Comparison of ENCODE assay signal across 9 cellular contexts in the genomic region with DNA sequence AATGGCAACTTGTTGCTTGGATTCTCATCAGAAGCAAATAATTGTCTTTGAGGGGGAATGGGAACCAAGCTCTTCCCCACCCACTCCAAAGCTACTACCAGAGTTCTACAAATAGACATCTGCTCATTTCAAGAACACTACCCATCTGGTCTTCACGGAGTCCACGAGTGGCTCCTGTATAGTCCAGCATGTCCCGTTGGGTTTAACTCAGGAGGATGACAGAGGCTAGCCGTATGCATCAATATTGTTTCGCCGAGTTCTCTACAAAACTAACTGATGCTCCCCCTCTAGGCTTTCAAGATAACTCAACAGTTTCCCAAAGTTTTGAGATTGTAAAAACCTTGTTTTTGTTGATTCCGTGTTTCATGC. TPM values are rescaled to one million over a fixed set of nuclear protein-coding genes. Genes with fewer than 3 reads are reported as not detected.
DNase-seq lines count a peak whose midpoint lies in the region; ATAC-seq and TF ChIP-seq lines count a peak whose summit lies in the region.
"Had no signal": no experiment of that assay in that cellular context is flagged by ENCODE, and none has a peak within 500 bp of the region (broad histone marks: within the 10 kb centered on the region; RNA-seq: fewer than 3 reads in every experiment).

No MANE protein-coding gene starts in this region.

- H3K9me3 Mint-ChIP-seq in T-helper 1 cell treated with Interleukin-12 subunit alpha and Interleukin-12 subunit beta and Interleukin-4 antibody, amounts not matched to agents 30 μg/mL and 1 μg/mL, for 36 hours = no peaks in the 10 kb centered on the region

- no peak for TF ChIP-seq CTCF in testis (IDR thresholded peaks at IDR 0.05)

- H3K27ac Mint-ChIP-seq in T-helper 1 cell treated with Interleukin-12 subunit alpha and Interleukin-12 subunit beta and Interleukin-4 antibody, amounts not matched to agents 30 μg/mL and 1 μg/mL, for 36 hours = peak overlapping the region; percentile 23

- H3K4me1 Mint-ChIP-seq in T-helper 1 cell treated with Interleukin-12 subunit alpha and Interleukin-12 subunit beta and Interleukin-4 antibody, amounts not matched to agents 30 μg/mL and 1 μg/mL, for 36 hours (ENCODE audit: low read depth) = peaks cover 15% of the 10 kb centered on the region

- H3K9me3 ChIP-seq in testis = no peaks in the 10 kb centered on the region

- H3K27ac ChIP-seq in angular gyrus (ENCODE audit: low read depth, low read length) = peak overlapping the region; percentile 67
- peak overlapping the region; percentile 56 for H3K27ac ChIP-seq in layer of hippocampus (ENCODE audit: low read depth, low read length)
- peak overlapping the region; percentile 36 to 74 for H3K27ac ChIP-seq in testis

- ATAC-seq in HG02852 (IDR thresholded peaks at IDR 0.05; ENCODE audit: unreplicated experiment) = no peak
- ATAC-seq in HG03342 (IDR thresholded peaks at IDR 0.05; ENCODE audit: unreplicated experiment) = no peak

- no peak for TF ChIP-seq POLR2A in testis (IDR thresholded peaks at IDR 0.05)

- peak overlapping the region; percentile 91 to 92 for H3K4me3 ChIP-seq in testis

- no peaks in the 10 kb centered on the region for H3K27me3 ChIP-seq in layer of hippocampus (ENCODE audit: control insufficient read depth, insufficient read depth, low read length)
- no peaks in the 10 kb centered on the region for H3K27me3 ChIP-seq in testis

- intact Hi-C loops in testis (cut with DNase I; ENCODE audit: low total_unique reads) = no loop called here

- no peaks in the 10 kb centered on the region for H3K27me3 Mint-ChIP-seq in T-helper 1 cell treated with Interleukin-12 subunit alpha and Interleukin-12 subunit beta and Interleukin-4 antibody, amounts not matched to agents 30 μg/mL and 1 μg/mL, for 36 hours (ENCODE audit: low read depth)

- peak overlapping the region; percentile 61 for H3K4me3 Mint-ChIP-seq in T-helper 1 cell treated with Interleukin-12 subunit alpha and Interleukin-12 subunit beta and Interleukin-4 antibody, amounts not matched to agents 30 μg/mL and 1 μg/mL, for 36 hours

- peaks cover 7% of the 10 kb centered on the region for H3K36me3 Mint-ChIP-seq in T-helper 1 cell treated with Interleukin-12 subunit alpha and Interleukin-12 subunit beta and Interleukin-4 antibody, amounts not matched to agents 30 μg/mL and 1 μg/mL, for 36 hours (ENCODE audit: low read depth)

- H3K4me1 ChIP-seq in testis = peaks cover 12% of the 10 kb centered on the region

- H3K36me3 ChIP-seq in testis (ENCODE audit: low read depth, missing control alignments) = no peaks in the 10 kb centered on the region

- DNase-seq in T-helper 1 cell (no peak), testis (no peak), medulla oblongata (ENCODE audit: extremely low spot score) (no peak)

- WGBS in testis, 2 donors = 28 to 56% methylated on average over 7 of the region's 7 CpGs

RNA-seq across cellular contexts. Expression of a gene that starts 0.7 kb away (rescaled TPM):
- total RNA-seq in testis = 10 to 100 TPM; 46.9 to 54.9 TPM
- polyA plus RNA-seq in testis (ENCODE audit: insufficient read depth, low read depth, low replicate concordance) = 36.4 TPM

RNA-seq across cellular contexts. Expression of a gene that starts 41.4 kb away (rescaled TPM):
- total RNA-seq in testis = not detected
- not detected for polyA plus RNA-seq in testis (ENCODE audit: insufficient read depth, low read depth, low replicate concordance)
- total RNA-seq: T-helper 2 cell treated with Interferon-gamma antibody and Interleukin-4, amounts not matched to agents 100 ng/mL and 5 ng/mL, for 36 hours had no signal

RNA-seq across cellular contexts. Expression of a gene that starts 57.0 kb away (rescaled TPM):
- total RNA-seq in testis = 1 to 10 TPM; 1.7 to 2.4 TPM
- 1.7 TPM for polyA plus RNA-seq in testis (ENCODE audit: insufficient read depth, low read depth, low replicate concordance)
- total RNA-seq: T-helper 2 cell treated with Interferon-gamma antibody and Interleukin-4, amounts not matched to agents 100 ng/mL and 5 ng/mL, for 36 hours had no signal
